18 cellular contexts compared by ENCODE assay signal in the genomic region with DNA sequence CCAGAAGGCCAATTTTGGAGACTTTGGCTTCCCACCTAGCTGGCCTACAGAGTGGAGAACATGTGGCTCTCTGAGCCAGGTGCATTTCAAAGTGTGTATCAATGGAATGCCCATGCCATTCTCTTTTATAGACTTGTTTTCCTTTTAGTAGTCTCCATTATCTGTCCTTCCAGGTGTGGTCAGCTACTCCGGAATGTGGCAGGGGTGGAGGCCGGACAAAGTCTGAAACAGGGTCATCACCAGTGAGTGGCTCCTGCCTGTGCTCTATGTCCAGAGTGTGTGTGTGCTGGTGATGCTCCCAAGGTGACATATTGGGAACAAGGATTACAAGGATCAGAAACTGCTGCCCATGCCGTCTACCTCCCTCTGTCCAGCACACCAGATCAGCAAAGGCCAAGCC. TPM values are rescaled to one million over a fixed set of nuclear protein-coding genes. Genes with fewer than 3 reads are reported as not detected.
A peak's percentile ranks its signal among the peaks of the same experiment; 100 is the strongest.
DNase-seq lines count a peak whose midpoint lies in the region; ATAC-seq and TF ChIP-seq lines count a peak whose summit lies in the region.
"Had no signal": no experiment of that assay in that cellular context is flagged by ENCODE, and none has a peak within 500 bp of the region (broad histone marks: within the 10 kb centered on the region; RNA-seq: fewer than 3 reads in every experiment).

No MANE protein-coding gene starts in this region.

- peaks cover 6% of the 10 kb centered on the region for H3K4me1 Mint-ChIP-seq in endodermal cell

- no peaks in the 10 kb centered on the region for H3K36me3 Mint-ChIP-seq in endodermal cell (ENCODE audit: low read depth)
- H3K36me3 Mint-ChIP-seq: CD14-positive monocyte; CD8-positive, alpha-beta T cell had no signal

- peak; percentile 56 for DNase-seq in right atrium auricular region (ENCODE audit: low spot score)
- DNase-seq in cardiac septum (ENCODE audit: low spot score), result no peak
- peak; percentile 41 for DNase-seq in endodermal cell
- peak; percentile 73 for DNase-seq in transverse colon
- DNase-seq in NOMO-1 (lab: John Stamatoyannopoulos, UW; ENCODE audit: unreplicated experiment in 2 of 2), result no peak
- DNase-seq: AML-193, Calu3, DMS79 treated with DMSO at 0.1 percent for 48 hours, GF-D8 had no signal

- H3K27me3 ChIP-seq in right atrium auricular region (no peaks in the 10 kb centered on the region), endodermal cell (ENCODE audit: control insufficient read depth, insufficient read depth, low read length, poor library complexity, severe bottlenecking) (no peaks in the 10 kb centered on the region), mucosa of rectum (ENCODE audit: control insufficient read depth in 2 of 2, insufficient read depth in 2 of 2, low read length in 2 of 2) (no peaks in the 10 kb centered on the region), transverse colon (no peaks in the 10 kb centered on the region)

- ATAC-seq in GM19023 (IDR thresholded peaks at IDR 0.05; ENCODE audit: unreplicated experiment) (no peak), HG03565 (IDR thresholded peaks at IDR 0.05; ENCODE audit: unreplicated experiment) (no peak)
- ATAC-seq: A549; CD8-positive, alpha-beta T cell had no signal

- H3K4me3 ChIP-seq in right atrium auricular region, result no peak overlapping the region
- no peak overlapping the region for H3K4me3 ChIP-seq in endodermal cell (ENCODE audit: low read length)
- H3K4me3 ChIP-seq in mucosa of rectum (ENCODE audit: low read length in 2 of 2), result no peak overlapping the region
- H3K4me3 ChIP-seq in transverse colon, result no peak overlapping the region
- H3K4me3 ChIP-seq: A549, HAP-1 had no signal

- TF ChIP-seq CTCF in right atrium auricular region (IDR thresholded peaks at IDR 0.05) (no peak), endodermal cell (conservative IDR thresholded peaks at IDR 0.05) (no peak), transverse colon (IDR thresholded peaks at IDR 0.05) (no peak)

- TF ChIP-seq EP300 in transverse colon (IDR thresholded peaks at IDR 0.05; ENCODE audit: low read depth), result no peak

- WGBS in endodermal cell (ENCODE audit: insufficient coverage in 1 of 2, insufficient read length in 1 of 2), 2 experiments, result 95 to 100% methylated on average over 2 to 3 of the region's 3 CpGs
- WGBS in transverse colon (ENCODE audit: low coverage in 1 of 2), 2 donors, result 80% methylated on average over 3 of the region's 3 CpGs; no CpG with 5 or more reads in 1 of the 2 donors

- H3K27me3 Mint-ChIP-seq in endodermal cell (ENCODE audit: insufficient read depth), result peaks cover 3% of the 10 kb centered on the region

- no peak overlapping the region for H3K9ac ChIP-seq in endodermal cell (ENCODE audit: extremely low read depth, low read length, poor library complexity, severe bottlenecking)
- H3K9ac ChIP-seq in mucosa of rectum (ENCODE audit: low read depth in 1 of 2, low read length in 2 of 2), result no peak overlapping the region

- no peaks in the 10 kb centered on the region for H3K9me3 Mint-ChIP-seq in endodermal cell
- H3K9me3 Mint-ChIP-seq: CD14-positive monocyte; CD8-positive, alpha-beta T cell had no signal

- no peaks in the 10 kb centered on the region for H3K36me3 ChIP-seq in right atrium auricular region
- H3K36me3 ChIP-seq in endodermal cell (ENCODE audit: control insufficient read depth, insufficient read depth, low read length), result no peaks in the 10 kb centered on the region
- no peaks in the 10 kb centered on the region for H3K36me3 ChIP-seq in mucosa of rectum (ENCODE audit: control insufficient read depth in 2 of 2, insufficient read depth in 2 of 2, low read length in 2 of 2)
- no peaks in the 10 kb centered on the region for H3K36me3 ChIP-seq in transverse colon
- H3K36me3 ChIP-seq: HAP-1 had no signal

- H3K27ac ChIP-seq in right atrium auricular region (no peak overlapping the region), endodermal cell (ENCODE audit: low read depth, low read length) (no peak overlapping the region), mucosa of rectum (ENCODE audit: low read depth in 2 of 2, low read length in 2 of 2) (peak overlapping the region; percentile 71 to 72), transverse colon (peak overlapping the region in 3 of 4 donors; percentile 45 to 61 (median 54))
- H3K27ac ChIP-seq: 22Rv1, A549, HL-60 had no signal

- H3K27ac Mint-ChIP-seq in endodermal cell, result no peak overlapping the region
- H3K27ac Mint-ChIP-seq: CD14-positive monocyte; CD8-positive, alpha-beta T cell had no signal

- H3K9me3 ChIP-seq in right atrium auricular region (no peaks in the 10 kb centered on the region), endodermal cell (ENCODE audit: control insufficient read depth, low read length) (no peaks in the 10 kb centered on the region), mucosa of rectum (ENCODE audit: control insufficient read depth in 2 of 2, low read length in 2 of 2) (no peaks in the 10 kb centered on the region), transverse colon (no peaks in the 10 kb centered on the region)
- H3K9me3 ChIP-seq: A549, HAP-1 had no signal

- no peak for TF ChIP-seq POLR2A in transverse colon (IDR thresholded peaks at IDR 0.05)

- peaks cover 0 to 11% of the 10 kb centered on the region in 2 donors for H3K4me1 ChIP-seq in right atrium auricular region
- H3K4me1 ChIP-seq in endodermal cell (ENCODE audit: control insufficient read depth, insufficient read depth, low read length), result no peaks in the 10 kb centered on the region
- H3K4me1 ChIP-seq in mucosa of rectum (ENCODE audit: control insufficient read depth in 2 of 2, insufficient read depth in 2 of 2, low read length in 2 of 2), result peaks cover 19 to 47% of the 10 kb centered on the region in 2 donors
- H3K4me1 ChIP-seq in transverse colon, result peaks cover 11 to 52% (median 25%) of the 10 kb centered on the region in 4 donors

- no peak overlapping the region for H3K4me3 Mint-ChIP-seq in endodermal cell
- H3K4me3 Mint-ChIP-seq: CD14-positive monocyte; CD8-positive, alpha-beta T cell had no signal

- intact Hi-C loops in cardiac septum (cut with DNase I) (no loop called here), transverse colon (cut with DNase I; ENCODE audit: low total_unique reads) (no loop called here)

- in situ Hi-C loops in transverse colon (cut with MboI; ENCODE audit: low pct_ligation_motif_present in 1 of 4, low pct_unique_long_range_greater_than_20kb in 1 of 4, low sequenced_read_pairs in 3 of 4), result loop anchor here in 3 of 4 donors (10.0 to 25.0 kb wide), 4 partner anchors 101 to 879 kb away; partner anchors contain the start of gene PIRT (in 1 of the 3)

RNA-seq across cellular contexts. Expression of gene TMEM220, which starts 3.8 kb away (rescaled TPM):
- total RNA-seq in right atrium auricular region (1 to 10 TPM; 5.5 to 6.5 TPM), cardiac septum (3.7 TPM), endodermal cell (10 to 100 TPM in 1 of 2 donors, 1 to 10 TPM in 1; 1.4 to 10.9 TPM), transverse colon (10 to 100 TPM in 1 of 4 donors, 1 to 10 TPM in 2, not detected in 1; 2.4 to 18.2 (median 8.1) TPM)
- polyA plus RNA-seq in endodermal cell (2013, experiment 1 of 2), result 1.7 TPM
- polyA plus RNA-seq in endodermal cell (2013, experiment 2 of 2), result 0.41 TPM
- total RNA-seq: Calu3 had no signal

RNA-seq across cellular contexts. Expression of gene ADPRM, which starts 36.3 kb away (rescaled TPM):
- total RNA-seq in right atrium auricular region (1 to 10 TPM; 2.4 to 3.8 TPM), cardiac septum (4.4 TPM), endodermal cell (1 to 10 TPM; 6.8 to 8.9 TPM), transverse colon (10 to 100 TPM in 1 of 4 donors, 1 to 10 TPM in 3; 2.8 to 16.2 (median 6.1) TPM)
- 15.5 TPM for polyA plus RNA-seq in endodermal cell (2013, experiment 1 of 2)
- polyA plus RNA-seq in endodermal cell (2013, experiment 2 of 2), result 11.5 TPM

RNA-seq across cellular contexts. Expression of gene SCO1, which starts 36.3 kb away (rescaled TPM):
- total RNA-seq in right atrium auricular region (10 to 100 TPM; 14.6 to 21.6 TPM), cardiac septum (36.3 TPM), endodermal cell (10 to 100 TPM; 43.3 to 43.9 TPM), transverse colon (10 to 100 TPM; 19.1 to 53.5 (median 34.6) TPM)
- 27.9 TPM for polyA plus RNA-seq in endodermal cell (2013, experiment 1 of 2)
- polyA plus RNA-seq in endodermal cell (2013, experiment 2 of 2), result 25.1 TPM

Comparison
In these comparisons a context has a peak if more than half of its experiments do, and no peak if none do; other contexts are left out.
1. DNase-seq: peak in right atrium auricular region (single experiment), endodermal cell (single experiment) and transverse colon (single experiment); none in cardiac septum (single experiment) and NOMO-1 (0 of 2).
2. H3K27ac ChIP-seq: peak in mucosa of rectum (2 of 2) and transverse colon (3 of 4); none in right atrium auricular region (0 of 2) and endodermal cell (single experiment).